ENCODE assay signal across 1 cellular context in the genomic region with DNA sequence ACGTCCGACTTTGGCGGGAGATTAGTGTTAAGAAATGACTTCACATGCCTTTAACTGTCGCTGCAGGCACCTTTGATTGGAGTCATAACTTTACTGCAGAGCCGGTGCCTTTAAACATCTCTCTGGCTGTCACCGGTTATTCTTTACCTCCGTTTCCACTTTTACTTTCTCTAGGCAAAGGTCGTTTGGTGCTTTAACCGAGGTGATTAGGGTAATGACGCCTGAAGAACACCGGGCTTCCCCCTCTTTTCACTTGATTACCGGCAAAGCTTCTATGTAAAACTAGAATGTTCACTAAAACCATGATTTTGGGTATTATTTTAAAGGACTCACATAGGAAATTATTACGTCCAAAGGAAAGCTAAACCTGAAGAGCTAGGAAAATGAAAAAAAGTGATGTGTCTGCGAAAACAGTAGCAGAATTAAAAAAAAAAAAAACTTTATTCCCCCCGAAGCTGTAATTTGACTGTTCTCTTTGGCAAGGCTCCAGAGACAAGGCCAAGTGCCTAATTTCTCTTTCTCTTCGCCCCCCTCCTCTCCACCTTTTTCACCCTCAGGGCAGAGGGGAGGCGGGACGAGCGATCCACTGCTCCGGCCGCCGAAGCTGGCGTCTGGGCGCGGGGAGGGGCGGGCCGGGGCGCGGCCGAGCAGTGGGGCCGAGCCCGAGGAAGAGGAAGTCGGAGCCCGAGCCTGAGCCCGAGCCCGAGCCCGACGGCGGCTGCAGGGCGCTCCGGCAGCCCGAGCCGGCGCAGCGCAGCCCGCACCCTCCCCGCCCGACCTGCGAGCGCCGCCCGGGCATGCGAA.
TF ChIP-seq lines count a peak whose summit lies in the region.

A gene (plus strand): TSS at position 687 of the 804 bp plus-strand sequence. CDS start 133,797 bp downstream, outside the sequence.

TF ChIP-seq in HEK293, 187 proteins besides CTCF, POLR2A, EP300 and RAD21 (continued from another document):
- TF ChIP-seq, protein P1, sequence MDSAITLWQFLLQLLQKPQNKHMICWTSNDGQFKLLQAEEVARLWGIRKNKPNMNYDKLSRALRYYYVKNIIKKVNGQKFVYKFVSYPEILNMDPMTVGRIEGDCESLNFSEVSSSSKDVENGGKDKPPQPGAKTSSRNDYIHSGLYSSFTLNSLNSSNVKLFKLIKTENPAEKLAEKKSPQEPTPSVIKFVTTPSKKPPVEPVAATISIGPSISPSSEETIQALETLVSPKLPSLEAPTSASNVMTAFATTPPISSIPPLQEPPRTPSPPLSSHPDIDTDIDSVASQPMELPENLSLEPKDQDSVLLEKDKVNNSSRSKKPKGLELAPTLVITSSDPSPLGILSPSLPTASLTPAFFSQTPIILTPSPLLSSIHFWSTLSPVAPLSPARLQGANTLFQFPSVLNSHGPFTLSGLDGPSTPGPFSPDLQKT (IDR thresholded peaks at IDR 0.05; ENCODE audit: borderline replicate concordance, low read depth, low read length) = no peak
- TF ChIP-seq RBAK (tag by site-specific recombination; IDR thresholded peaks at IDR 0.05) (no peak), ZNF660 (tag by site-specific recombination; IDR thresholded peaks at IDR 0.05) (peak; percentile 75; the same call in 1 of the 2 replicates), ZNF791 (tag by site-specific recombination; IDR thresholded peaks at IDR 0.05) (no peak), ZNF585B (tag by site-specific recombination; IDR thresholded peaks at IDR 0.05) (no peak), ZNF341 (tag by site-specific recombination; IDR thresholded peaks at IDR 0.05; ENCODE audit: low read depth) (peak; percentile 69), ZNF621 (tag by site-specific recombination; IDR thresholded peaks at IDR 0.05) (no peak), ZNF654 (tag by site-specific recombination; IDR thresholded peaks at IDR 0.05; ENCODE audit: low read depth) (no peak), IKZF3 (tag by site-specific recombination; IDR thresholded peaks at IDR 0.05) (peak; percentile 41; the same call in 1 of the 2 replicates), ZNF521 (tag by site-specific recombination; IDR thresholded peaks at IDR 0.05) (no peak), ZSCAN30 (tag by site-specific recombination; IDR thresholded peaks at IDR 0.05) (peak; percentile 71; the same call in 1 of the 2 replicates), OSR2 (tag by site-specific recombination; IDR thresholded peaks at IDR 0.05) (peak; percentile 61; the same call in 1 of the 2 replicates), ZNF324 (tag by site-specific recombination; IDR thresholded peaks at IDR 0.05) (no peak), PRDM1 (tag by site-specific recombination; IDR thresholded peaks at IDR 0.05) (peak; percentile 56), REPIN1 (tag by site-specific recombination; IDR thresholded peaks at IDR 0.05; ENCODE audit: low read depth) (no peak), SETDB1 (IDR thresholded peaks at IDR 0.05; ENCODE audit: insufficient read length, low read length) (no peak), ZNF223 (tag by site-specific recombination; IDR thresholded peaks at IDR 0.05) (no peak), GLI4 (tag by site-specific recombination; IDR thresholded peaks at IDR 0.05) (no peak)
- TF ChIP-seq, protein P2, sequence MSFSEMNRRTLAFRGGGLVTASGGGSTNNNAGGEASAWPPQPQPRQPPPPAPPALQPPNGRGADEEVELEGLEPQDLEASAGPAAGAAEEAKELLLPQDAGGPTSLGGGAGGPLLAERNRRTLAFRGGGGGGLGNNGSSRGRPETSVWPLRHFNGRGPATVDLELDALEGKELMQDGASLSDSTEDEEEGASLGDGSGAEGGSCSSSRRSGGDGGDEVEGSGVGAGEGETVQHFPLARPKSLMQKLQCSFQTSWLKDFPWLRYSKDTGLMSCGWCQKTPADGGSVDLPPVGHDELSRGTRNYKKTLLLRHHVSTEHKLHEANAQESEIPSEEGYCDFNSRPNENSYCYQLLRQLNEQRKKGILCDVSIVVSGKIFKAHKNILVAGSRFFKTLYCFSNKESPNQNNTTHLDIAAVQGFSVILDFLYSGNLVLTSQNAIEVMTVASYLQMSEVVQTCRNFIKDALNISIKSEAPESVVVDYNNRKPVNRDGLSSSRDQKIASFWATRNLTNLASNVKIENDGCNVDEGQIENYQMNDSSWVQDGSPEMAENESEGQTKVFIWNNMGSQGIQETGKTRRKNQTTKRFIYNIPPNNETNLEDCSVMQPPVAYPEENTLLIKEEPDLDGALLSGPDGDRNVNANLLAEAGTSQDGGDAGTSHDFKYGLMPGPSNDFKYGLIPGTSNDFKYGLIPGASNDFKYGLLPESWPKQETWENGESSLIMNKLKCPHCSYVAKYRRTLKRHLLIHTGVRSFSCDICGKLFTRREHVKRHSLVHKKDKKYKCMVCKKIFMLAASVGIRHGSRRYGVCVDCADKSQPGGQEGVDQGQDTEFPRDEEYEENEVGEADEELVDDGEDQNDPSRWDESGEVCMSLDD (tag by site-specific recombination; IDR thresholded peaks at IDR 0.05) = no peak
- TF ChIP-seq, protein P3, sequence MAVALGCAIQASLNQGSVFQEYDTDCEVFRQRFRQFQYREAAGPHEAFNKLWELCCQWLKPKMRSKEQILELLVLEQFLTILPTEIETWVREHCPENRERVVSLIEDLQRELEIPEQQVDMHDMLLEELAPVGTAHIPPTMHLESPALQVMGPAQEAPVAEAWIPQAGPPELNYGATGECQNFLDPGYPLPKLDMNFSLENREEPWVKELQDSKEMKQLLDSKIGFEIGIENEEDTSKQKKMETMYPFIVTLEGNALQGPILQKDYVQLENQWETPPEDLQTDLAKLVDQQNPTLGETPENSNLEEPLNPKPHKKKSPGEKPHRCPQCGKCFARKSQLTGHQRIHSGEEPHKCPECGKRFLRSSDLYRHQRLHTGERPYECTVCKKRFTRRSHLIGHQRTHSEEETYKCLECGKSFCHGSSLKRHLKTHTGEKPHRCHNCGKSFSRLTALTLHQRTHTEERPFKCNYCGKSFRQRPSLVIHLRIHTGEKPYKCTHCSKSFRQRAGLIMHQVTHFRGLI (tag by site-specific recombination; IDR thresholded peaks at IDR 0.05) = peak; percentile 91
- TF ChIP-seq, protein P4, sequence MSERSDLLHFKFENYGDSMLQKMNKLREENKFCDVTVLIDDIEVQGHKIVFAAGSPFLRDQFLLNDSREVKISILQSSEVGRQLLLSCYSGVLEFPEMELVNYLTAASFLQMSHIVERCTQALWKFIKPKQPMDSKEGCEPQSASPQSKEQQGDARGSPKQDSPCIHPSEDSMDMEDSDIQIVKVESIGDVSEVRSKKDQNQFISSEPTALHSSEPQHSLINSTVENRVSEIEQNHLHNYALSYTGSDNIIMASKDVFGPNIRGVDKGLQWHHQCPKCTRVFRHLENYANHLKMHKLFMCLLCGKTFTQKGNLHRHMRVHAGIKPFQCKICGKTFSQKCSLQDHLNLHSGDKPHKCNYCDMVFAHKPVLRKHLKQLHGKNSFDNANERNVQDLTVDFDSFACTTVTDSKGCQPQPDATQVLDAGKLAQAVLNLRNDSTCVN (tag by site-specific recombination; optimal IDR thresholded peaks at IDR 0.05) = no peak
- TF ChIP-seq, protein P5, sequence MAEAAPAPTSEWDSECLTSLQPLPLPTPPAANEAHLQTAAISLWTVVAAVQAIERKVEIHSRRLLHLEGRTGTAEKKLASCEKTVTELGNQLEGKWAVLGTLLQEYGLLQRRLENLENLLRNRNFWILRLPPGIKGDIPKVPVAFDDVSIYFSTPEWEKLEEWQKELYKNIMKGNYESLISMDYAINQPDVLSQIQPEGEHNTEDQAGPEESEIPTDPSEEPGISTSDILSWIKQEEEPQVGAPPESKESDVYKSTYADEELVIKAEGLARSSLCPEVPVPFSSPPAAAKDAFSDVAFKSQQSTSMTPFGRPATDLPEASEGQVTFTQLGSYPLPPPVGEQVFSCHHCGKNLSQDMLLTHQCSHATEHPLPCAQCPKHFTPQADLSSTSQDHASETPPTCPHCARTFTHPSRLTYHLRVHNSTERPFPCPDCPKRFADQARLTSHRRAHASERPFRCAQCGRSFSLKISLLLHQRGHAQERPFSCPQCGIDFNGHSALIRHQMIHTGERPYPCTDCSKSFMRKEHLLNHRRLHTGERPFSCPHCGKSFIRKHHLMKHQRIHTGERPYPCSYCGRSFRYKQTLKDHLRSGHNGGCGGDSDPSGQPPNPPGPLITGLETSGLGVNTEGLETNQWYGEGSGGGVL (tag by site-specific recombination; IDR thresholded peaks at IDR 0.05) = peak; percentile 85
- TF ChIP-seq, protein P6, sequence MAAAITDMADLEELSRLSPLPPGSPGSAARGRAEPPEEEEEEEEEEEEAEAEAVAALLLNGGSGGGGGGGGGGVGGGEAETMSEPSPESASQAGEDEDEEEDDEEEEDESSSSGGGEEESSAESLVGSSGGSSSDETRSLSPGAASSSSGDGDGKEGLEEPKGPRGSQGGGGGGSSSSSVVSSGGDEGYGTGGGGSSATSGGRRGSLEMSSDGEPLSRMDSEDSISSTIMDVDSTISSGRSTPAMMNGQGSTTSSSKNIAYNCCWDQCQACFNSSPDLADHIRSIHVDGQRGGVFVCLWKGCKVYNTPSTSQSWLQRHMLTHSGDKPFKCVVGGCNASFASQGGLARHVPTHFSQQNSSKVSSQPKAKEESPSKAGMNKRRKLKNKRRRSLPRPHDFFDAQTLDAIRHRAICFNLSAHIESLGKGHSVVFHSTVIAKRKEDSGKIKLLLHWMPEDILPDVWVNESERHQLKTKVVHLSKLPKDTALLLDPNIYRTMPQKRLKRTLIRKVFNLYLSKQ (tag by site-specific recombination; IDR thresholded peaks at IDR 0.05; ENCODE audit: borderline replicate concordance) = no peak
